12 cellular contexts compared by ENCODE assay signal in genomic region chr2:46257476-46257875, GRCh38. TPM values are rescaled to one million over a fixed set of nuclear protein-coding genes. Genes with fewer than 3 reads are reported as not detected.
A peak's percentile ranks its signal among the peaks of the same experiment; 100 is the strongest.
DNase-seq lines count a peak whose midpoint lies in the region; ATAC-seq and TF ChIP-seq lines count a peak whose summit lies in the region.
"Had no signal": no experiment of that assay in that cellular context is flagged by ENCODE, and none has a peak within 500 bp of the region (broad histone marks: within the 10 kb centered on the region; RNA-seq: fewer than 3 reads in every experiment).

No MANE protein-coding gene starts in this region.

- intact Hi-C loops in Right ventricle myocardium superior (cut with DNase I): no loop called here

- H3K27me3 ChIP-seq in right atrium auricular region: no peaks in the 10 kb centered on the region
- H3K27me3 ChIP-seq: body of pancreas, uterus had no signal

- no peaks in the 10 kb centered on the region for H3K36me3 ChIP-seq in right atrium auricular region
- H3K36me3 ChIP-seq: uterus had no signal

- peaks cover 0 to 54% of the 10 kb centered on the region in 2 donors for H3K4me1 ChIP-seq in right atrium auricular region
- H3K4me1 ChIP-seq: uterus had no signal

- peak; percentile 35 for ATAC-seq in Right ventricle myocardium superior (ENCODE audit: poor library complexity)
- ATAC-seq in GM21515 (IDR thresholded peaks at IDR 0.05; ENCODE audit: unreplicated experiment): no peak
- ATAC-seq: body of pancreas, T-cell had no signal

- no peak overlapping the region for H3K27ac ChIP-seq in right atrium auricular region
- H3K27ac ChIP-seq: body of pancreas had no signal

- no peaks in the 10 kb centered on the region for H3K9me3 ChIP-seq in right atrium auricular region
- H3K9me3 ChIP-seq: body of pancreas, uterus had no signal

- DNase-seq in Right ventricle myocardium superior (no peak), right atrium auricular region (ENCODE audit: low spot score) (no peak), NCI-H774 (lab: John Stamatoyannopoulos, UW) (peak; percentile 89), fibroblast of pulmonary artery (ENCODE audit: low read depth) (peak; percentile 91), SW480 (ENCODE audit: low spot score) (no peak), germinal center (ENCODE audit: low spot score) (no peak), occipital lobe (lab: John Stamatoyannopoulos, UW) (no peak)
- DNase-seq: body of pancreas, MV-4-11, T-cell, uterus had no signal

- no peak overlapping the region for H3K4me3 ChIP-seq in right atrium auricular region
- no peak overlapping the region for H3K4me3 ChIP-seq in fibroblast of pulmonary artery (replicated peaks; ENCODE audit: low read depth, low read length)
- H3K4me3 ChIP-seq: body of pancreas, uterus had no signal

- TF ChIP-seq CTCF in right atrium auricular region (IDR thresholded peaks at IDR 0.05): no peak
- TF ChIP-seq CTCF in fibroblast of pulmonary artery (IDR thresholded peaks at IDR 0.05; ENCODE audit: low read length, missing control alignments): no peak

RNA-seq across cellular contexts. Expression of gene EPAS1, which starts 39.7 kb away (rescaled TPM):
- total RNA-seq in Right ventricle myocardium superior: 200 TPM
- total RNA-seq in right atrium auricular region: 100 to 1,000 TPM; 257 to 311 TPM
- 6.1 TPM for total RNA-seq in occipital lobe

Comparison
In these comparisons a context has a peak if more than half of its experiments do, and no peak if none do; other contexts are left out.
1. DNase-seq: peak in NCI-H774 (single experiment) and fibroblast of pulmonary artery (single experiment); none in Right ventricle myocardium superior (single experiment), right atrium auricular region (single experiment), SW480 (single experiment), germinal center (single experiment) and occipital lobe (single experiment).
2. RNA of gene EPAS1, which starts 39.7 kb away (total RNA-seq): 257 to 311 TPM in right atrium auricular region and 200 TPM in Right ventricle myocardium superior (single experiment); 6.1 TPM in occipital lobe (single experiment); every median in the first group is over 10 times any median in the second.